ENCODE assay signal across 9 cellular contexts in genomic region chr18:12309683-12310198, GRCh38. TPM values are rescaled to one million over a fixed set of nuclear protein-coding genes. Genes with fewer than 3 reads are reported as not detected.
A peak's percentile ranks its signal among the peaks of the same experiment; 100 is the strongest.
DNase-seq lines count a peak whose midpoint lies in the region; ATAC-seq, FAIRE-seq and TF ChIP-seq lines count a peak whose summit lies in the region.
"Had no signal": no experiment of that assay in that cellular context is flagged by ENCODE, and none has a peak within 500 bp of the region (broad histone marks: within the 10 kb centered on the region; RNA-seq: fewer than 3 reads in every experiment).

No MANE protein-coding gene starts in this region.

- H3K9me3 ChIP-seq in ectodermal cell (ENCODE audit: control insufficient read depth, low read length): peaks cover 4% of the 10 kb centered on the region
- H3K9me3 ChIP-seq in small intestine (ENCODE audit: control insufficient read depth, low read depth): no peaks in the 10 kb centered on the region

- DNase-seq in AG10803 (ENCODE audit: low read depth): peak; percentile 41
- peak; percentile 43 for DNase-seq in LHCN-M2 (ENCODE audit: low read depth)
- no peak for DNase-seq in natural killer cell
- no peak for DNase-seq in NCI-H1417 treated with DMSO at 0.1 percent for 48 hours (lab: John Stamatoyannopoulos, UW)
- no peak for DNase-seq in small intestine
- DNase-seq in activated T-cell treated with anti-CD3 and anti-CD28 coated beads, Interleukin-2, amount 50 U/mL, for 24 hours: no peak
- DNase-seq in T-helper 9 cell: no peak
- DNase-seq: RPMI8226 had no signal

- H3K27ac Mint-ChIP-seq in natural killer cell: no peak overlapping the region
- no peak overlapping the region for H3K27ac Mint-ChIP-seq in activated T-cell treated with anti-CD3 and anti-CD28 coated beads, Interleukin-2, amount 50 U/mL, for 24 hours

- peaks cover 33 to 42% of the 10 kb centered on the region in 2 donors for H3K27me3 Mint-ChIP-seq in natural killer cell (ENCODE audit: low read depth in 2 of 2)
- H3K27me3 Mint-ChIP-seq in activated T-cell treated with anti-CD3 and anti-CD28 coated beads, Interleukin-2, amount 50 U/mL, for 24 hours: peaks cover 58% of the 10 kb centered on the region

- peaks cover 0 to 4% of the 10 kb centered on the region in 2 donors for H3K9me3 Mint-ChIP-seq in natural killer cell
- peaks cover 12% of the 10 kb centered on the region for H3K9me3 Mint-ChIP-seq in activated T-cell treated with anti-CD3 and anti-CD28 coated beads, Interleukin-2, amount 50 U/mL, for 24 hours

- no peak for FAIRE-seq in small intestine (lab: Jason Lieb, UNC)

- H3K27ac ChIP-seq in ectodermal cell (ENCODE audit: insufficient read depth, low read depth, low read length, poor library complexity, severe bottlenecking) (no peak overlapping the region), small intestine (ENCODE audit: low read depth in 1 of 2, low read length in 1 of 2) (peak overlapping the region in 1 of 2 donors; percentile 63)

- H3K4me3 ChIP-seq in AG10803 (ENCODE audit: low read length) (peak overlapping the region; percentile 87), ectodermal cell (ENCODE audit: insufficient read depth, low read depth, low read length) (peak overlapping the region; percentile 72), small intestine (ENCODE audit: low read depth in 1 of 2, low read length in 2 of 2) (no peak overlapping the region)

- peak overlapping the region; percentile 68 for H3K4me3 Mint-ChIP-seq in natural killer cell
- no peak overlapping the region for H3K4me3 Mint-ChIP-seq in activated T-cell treated with anti-CD3 and anti-CD28 coated beads, Interleukin-2, amount 50 U/mL, for 24 hours

- 79 to 83% methylated on average over 7 of the region's 7 CpGs for WGBS in ectodermal cell, 2 experiments
- 44 to 58% (median 49%) methylated on average over 7 of the region's 7 CpGs for WGBS in small intestine, 3 donors

- TF ChIP-seq CTCF in AG10803 (conservative IDR thresholded peaks at IDR 0.05; ENCODE audit: low read length) (no peak), natural killer cell (IDR thresholded peaks at IDR 0.05) (no peak)

- H3K36me3 ChIP-seq in ectodermal cell (ENCODE audit: control insufficient read depth, insufficient read depth, low read length) (peaks cover 26% of the 10 kb centered on the region), small intestine (ENCODE audit: control insufficient read depth in 2 of 2, insufficient read depth in 2 of 2, low read length in 2 of 2) (no peaks in the 10 kb centered on the region)

- H3K36me3 Mint-ChIP-seq in natural killer cell: peaks cover 7% of the 10 kb centered on the region
- peaks cover 4% of the 10 kb centered on the region for H3K36me3 Mint-ChIP-seq in activated T-cell treated with anti-CD3 and anti-CD28 coated beads, Interleukin-2, amount 50 U/mL, for 24 hours (ENCODE audit: low read depth)

- ATAC-seq in natural killer cell: no peak

- peaks cover 6 to 10% of the 10 kb centered on the region in 2 donors for H3K4me1 Mint-ChIP-seq in natural killer cell
- peaks cover 16% of the 10 kb centered on the region for H3K4me1 Mint-ChIP-seq in activated T-cell treated with anti-CD3 and anti-CD28 coated beads, Interleukin-2, amount 50 U/mL, for 24 hours (ENCODE audit: low read depth)

- H3K4me1 ChIP-seq in ectodermal cell (ENCODE audit: control insufficient read depth, insufficient read depth, low read length) (peaks cover 7% of the 10 kb centered on the region), small intestine (ENCODE audit: control insufficient read depth in 2 of 2, insufficient read depth in 1 of 2, low read depth in 1 of 2, low read length in 1 of 2) (peaks cover 0 to 2% of the 10 kb centered on the region in 2 donors)

- H3K27me3 ChIP-seq in ectodermal cell (ENCODE audit: control insufficient read depth, insufficient read depth, low read length, poor library complexity, severe bottlenecking) (peaks cover 33% of the 10 kb centered on the region), small intestine (ENCODE audit: control insufficient read depth in 2 of 2, insufficient read depth in 2 of 2, low read length in 2 of 2) (peaks cover 0 to 8% of the 10 kb centered on the region in 2 donors)

- intact Hi-C loops in natural killer cell (cut with micrococcal nuclease): no loop called here

RNA-seq across cellular contexts. Expression of gene TUBB6, which starts 1.7 kb away (rescaled TPM):
- 726 and 794 TPM in 2 replicates for total RNA-seq in LHCN-M2 (2014; rRNA removed)
- polyA plus RNA-seq in LHCN-M2 (2012): 1,348 TPM
- 103 TPM for polyA plus RNA-seq in ectodermal cell (2013, experiment 1 of 4)
- 95.0 TPM for polyA plus RNA-seq in ectodermal cell (2013, experiment 2 of 4)
- polyA plus RNA-seq in ectodermal cell (2013, experiment 3 of 4): 91.9 TPM
- polyA plus RNA-seq in ectodermal cell (2013, experiment 4 of 4): 94.7 TPM
- total RNA-seq in natural killer cell: 1 to 10 TPM in 2 of 3 donors, under 1 TPM in 1; 0.97 to 3.2 (median 2.8) TPM
- 10 to 100 TPM; 11.9 to 56.4 (median 33.5) TPM for polyA plus RNA-seq in small intestine

RNA-seq across cellular contexts. Expression of gene CIDEA, which starts 55.6 kb away (rescaled TPM):
- total RNA-seq in LHCN-M2 (2014; rRNA removed): not detected in 2 replicates
- not detected for polyA plus RNA-seq in LHCN-M2 (2012)
- polyA plus RNA-seq in ectodermal cell (2013, experiment 1 of 4): not detected
- not detected for polyA plus RNA-seq in ectodermal cell (2013, experiment 2 of 4)
- polyA plus RNA-seq in ectodermal cell (2013, experiment 3 of 4): not detected
- not detected for polyA plus RNA-seq in ectodermal cell (2013, experiment 4 of 4)
- total RNA-seq in natural killer cell: not detected
- 1 to 10 TPM in 2 of 3 donors, not detected in 1; 1.6 to 8.8 TPM for polyA plus RNA-seq in small intestine

Comparison
In these comparisons a context has a peak if more than half of its experiments do, and no peak if none do; other contexts are left out.
1. DNase-seq: peak in AG10803 (single experiment) and LHCN-M2 (single experiment); none in natural killer cell (single experiment), NCI-H1417 treated with DMSO at 0.1 percent for 48 hours (single experiment), small intestine (single experiment), activated T-cell treated with anti-CD3 and anti-CD28 coated beads, Interleukin-2, amount 50 U/mL, for 24 hours (single experiment) and T-helper 9 cell (single experiment).
2. H3K4me3 ChIP-seq: peak in AG10803 (single experiment) and ectodermal cell (single experiment); none in small intestine (0 of 2).
3. RNA of gene TUBB6, which starts 1.7 kb away (total RNA-seq): 726 to 794 TPM in LHCN-M2; 0.97 to 3.2 TPM in natural killer cell; every median in the first group is over 100 times any median in the second.